Comparison of ENCODE assay signal across 7 cellular contexts in the genomic region with DNA sequence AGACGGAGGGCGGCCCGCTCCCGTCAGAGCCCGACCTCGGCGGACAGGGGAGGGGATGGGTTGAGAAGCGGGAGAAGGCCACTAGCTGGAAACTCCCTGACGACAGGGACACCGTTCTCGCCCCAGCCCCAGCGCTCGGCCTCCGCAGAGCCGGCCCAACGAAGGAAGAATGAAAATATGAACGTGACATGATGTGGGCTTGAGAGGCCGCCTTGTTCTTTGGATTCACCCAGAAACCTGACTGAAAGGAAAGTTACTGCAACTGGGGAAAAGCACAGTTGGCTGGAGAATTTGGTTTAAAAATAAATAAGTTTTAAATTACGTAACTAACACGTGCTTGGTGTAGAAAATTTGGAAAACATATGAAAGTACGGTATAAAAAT. TPM values are rescaled to one million over a fixed set of nuclear protein-coding genes. Genes with fewer than 3 reads are reported as not detected.
DNase-seq lines count a peak whose midpoint lies in the region; ATAC-seq and TF ChIP-seq lines count a peak whose summit lies in the region.

No MANE protein-coding gene starts in this region.

- H3K36me3 ChIP-seq in PC-9 (ENCODE audit: low read depth) (no peaks in the 10 kb centered on the region), kidney epithelial cell (ENCODE audit: control insufficient read depth, insufficient read depth, low read length) (no peaks in the 10 kb centered on the region)

- no peaks in the 10 kb centered on the region for H3K9me2 ChIP-seq in PC-9 (ENCODE audit: insufficient read depth)

- TF ChIP-seq CTCF in PC-9 (conservative IDR thresholded peaks at IDR 0.05) (no peak), cardiac fibroblast (IDR thresholded peaks at IDR 0.05; ENCODE audit: low read depth, low read length) (no peak), kidney epithelial cell (IDR thresholded peaks at IDR 0.05; ENCODE audit: insufficient read depth, low read length, poor library complexity, severe bottlenecking) (no peak)

- 0 out of 2 replicates have a peak, but pooled peaks cover 5% of the 10 kb centered on the region for H3K79me2 ChIP-seq in PC-9 (ENCODE audit: low read depth)

- BruUV-seq in PC-9 (replicated peaks; lab: Mats Ljungman, UMichigan) = TSS peak; percentile 98

- H3K27ac ChIP-seq in PC-9 = peak overlapping the region; percentile 71

- peak overlapping the region; percentile 84 for H3K4me2 ChIP-seq in PC-9

- H3K4me3 ChIP-seq in GM08714 (ENCODE audit: low read length) = peak overlapping the region; percentile 88
- H3K4me3 ChIP-seq in PC-9 = peak overlapping the region; percentile 69
- H3K4me3 ChIP-seq in cardiac fibroblast (replicated peaks in 1 of 2; ENCODE audit: low read depth in 2 of 2, low read length in 2 of 2) = peak overlapping the region; percentile 70 to 71
- peak overlapping the region; percentile 77 for H3K4me3 ChIP-seq in kidney epithelial cell (ENCODE audit: low read depth, low read length)

- ATAC-seq in GM21737 (IDR thresholded peaks at IDR 0.05; ENCODE audit: unreplicated experiment) = no peak

- H3K27me3 ChIP-seq in PC-9 (ENCODE audit: insufficient read depth, low read depth) (no peaks in the 10 kb centered on the region), kidney epithelial cell (ENCODE audit: control insufficient read depth, insufficient read depth, low read length) (peaks cover 10% of the 10 kb centered on the region)

- CTCF ChIA-PET in PC-9 (lab: Charles Lee) = interaction anchor here (0.6 kb wide), 1 partner anchor 687 kb away, joined by 4 read pairs; no protein-coding TSS in a partner anchor

- intact Hi-C loops in PC-9 (cut with micrococcal nuclease; ENCODE audit: unreplicated experiment) = loop anchor here (1.0 kb wide), 1 partner anchor 120 kb away; no protein-coding TSS in a partner anchor

- H3F3A ChIP-seq in PC-9 (ENCODE audit: insufficient read depth, low read depth) = no peaks in the 10 kb centered on the region

- H4K20me1 ChIP-seq in PC-9 (ENCODE audit: insufficient read depth) = no peaks in the 10 kb centered on the region

- DNase-seq in HCEC 1CT (peak; percentile 43), PC-9 (peak in 1 of 2 experiments; percentile 61), cardiac fibroblast (ENCODE audit: low read depth in 2 of 2) (no peak), kidney epithelial cell (ENCODE audit: low read depth) (no peak)
- DNase-seq in stimulated activated CD8-positive, alpha-beta memory T cell treated with anti-CD3 and anti-CD28 coated beads, Interleukin-4, amount 100 ng/mL, for 24 hours (ENCODE audit: low read depth) = peak; percentile 28

- POLR2A ChIA-PET in PC-9 (lab: Charles Lee; ENCODE audit: unreplicated experiment) = interaction anchor here (0.6 to 1.2 kb wide), 5 partner anchors 20 to 919 kb away, joined by 3 to 25 read pairs (median 6); partner anchors contain the start of gene CEP131

- peaks cover 15% of the 10 kb centered on the region for H3K4me1 ChIP-seq in PC-9 (replicated peaks; ENCODE audit: insufficient read depth)

- peak overlapping the region; percentile 86 for H2AFZ ChIP-seq in PC-9

- H3K9me3 ChIP-seq in PC-9 (ENCODE audit: insufficient read depth, low read depth) = no peaks in the 10 kb centered on the region

RNA-seq across cellular contexts. Expression of gene NPTX1, which starts 21.1 kb away (rescaled TPM):
- 6.1 and 6.9 TPM in 2 replicates for total RNA-seq in PC-9 (2021)
- 0.07 TPM in 1 of 2 replicates, not detected in the other for total RNA-seq in kidney epithelial cell

RNA-seq across cellular contexts. Expression of gene ENDOV, which starts 40.4 kb away (rescaled TPM):
- total RNA-seq in PC-9 (2021) (50.3 and 84.8 TPM in 2 replicates), kidney epithelial cell (14.6 and 18.6 TPM in 2 replicates)

Comparison
In these comparisons a context has a peak if more than half of its experiments do, and no peak if none do; other contexts are left out.
1. DNase-seq: peak in HCEC 1CT (single experiment) and stimulated activated CD8-positive, alpha-beta memory T cell treated with anti-CD3 and anti-CD28 coated beads, Interleukin-4, amount 100 ng/mL, for 24 hours (single experiment); none in cardiac fibroblast (0 of 2) and kidney epithelial cell (single experiment).
2. Peak in every context shown above with its lines, with median percentiles within 50 percentile points of each other: H3K4me3 ChIP-seq.